Comparison of ENCODE assay signal across 9 cellular contexts in genomic region chr5:96893342-96893741, GRCh38. TPM values are rescaled to one million over a fixed set of nuclear protein-coding genes. Genes with fewer than 3 reads are reported as not detected.
DNase-seq lines count a peak whose midpoint lies in the region; ATAC-seq and TF ChIP-seq lines count a peak whose summit lies in the region.
"Had no signal": no experiment of that assay in that cellular context is flagged by ENCODE, and none has a peak within 500 bp of the region (broad histone marks: within the 10 kb centered on the region; RNA-seq: fewer than 3 reads in every experiment).

No MANE protein-coding gene starts in this region.

- no peaks in the 10 kb centered on the region for H3K79me2 ChIP-seq in hepatocyte

- no peak for DNase-seq in natural killer cell treated with Interleukin-12 subunit alpha and Interleukin-12 subunit beta and Interleukin-15 and Interleukin-18, amount 100 ng/mL, for 72 hours (ENCODE audit: low spot score)
- DNase-seq in natural killer cell (no peak), hepatocyte (ENCODE audit: low spot score) (peak; percentile 23), GM19240 (ENCODE audit: insufficient read length, low spot score) (no peak), DMS114 treated with DMSO at 0.1 percent for 48 hours (lab: John Stamatoyannopoulos, UW; ENCODE audit: unreplicated experiment) (no peak), left cardiac atrium (no peak)
- DNase-seq in activated T-helper 2 cell treated with anti-CD3 and anti-CD28 coated beads, Interferon-gamma antibody, Interleukin-2, Interleukin-4, amounts not matched to agents 10 μg/mL and 5 μg/mL and 100 μg/mL, durations not matched to agents 14 hours and 24 hours and 36 hours (ENCODE audit: low spot score) = no peak
- DNase-seq: DMS 273 treated with DMSO at 0.1 percent for 48 hours had no signal

- peaks cover 46 to 48% of the 10 kb centered on the region in 2 donors for H3K4me1 Mint-ChIP-seq in natural killer cell treated with Interleukin-12 subunit alpha and Interleukin-12 subunit beta and Interleukin-15 and Interleukin-18, amount 100 ng/mL, for 72 hours (ENCODE audit: low read depth in 2 of 2)
- peaks cover 23 to 32% of the 10 kb centered on the region in 2 donors for H3K4me1 Mint-ChIP-seq in natural killer cell
- peaks cover 51% of the 10 kb centered on the region for H3K4me1 Mint-ChIP-seq in activated T-helper 2 cell treated with anti-CD3 and anti-CD28 coated beads, Interferon-gamma antibody, Interleukin-2, Interleukin-4, amounts not matched to agents 10 μg/mL and 5 μg/mL and 100 μg/mL, durations not matched to agents 14 hours and 24 hours and 36 hours (ENCODE audit: low read depth)

- no peak overlapping the region for H3K27ac ChIP-seq in hepatocyte

- H3K36me3 Mint-ChIP-seq in natural killer cell treated with Interleukin-12 subunit alpha and Interleukin-12 subunit beta and Interleukin-15 and Interleukin-18, amount 100 ng/mL, for 72 hours = peaks cover 64% of the 10 kb centered on the region
- H3K36me3 Mint-ChIP-seq in natural killer cell = peaks cover 25% of the 10 kb centered on the region
- peaks cover 76% of the 10 kb centered on the region for H3K36me3 Mint-ChIP-seq in activated T-helper 2 cell treated with anti-CD3 and anti-CD28 coated beads, Interferon-gamma antibody, Interleukin-2, Interleukin-4, amounts not matched to agents 10 μg/mL and 5 μg/mL and 100 μg/mL, durations not matched to agents 14 hours and 24 hours and 36 hours (ENCODE audit: low read depth)

- H2AFZ ChIP-seq in hepatocyte = no peak overlapping the region

- no peaks in the 10 kb centered on the region for H3K4me1 ChIP-seq in hepatocyte (ENCODE audit: insufficient read depth)

- peak overlapping the region; percentile 24 for H3K4me3 Mint-ChIP-seq in natural killer cell treated with Interleukin-12 subunit alpha and Interleukin-12 subunit beta and Interleukin-15 and Interleukin-18, amount 100 ng/mL, for 72 hours
- H3K4me3 Mint-ChIP-seq in natural killer cell = no peak overlapping the region
- no peak overlapping the region for H3K4me3 Mint-ChIP-seq in activated T-helper 2 cell treated with anti-CD3 and anti-CD28 coated beads, Interferon-gamma antibody, Interleukin-2, Interleukin-4, amounts not matched to agents 10 μg/mL and 5 μg/mL and 100 μg/mL, durations not matched to agents 14 hours and 24 hours and 36 hours (ENCODE audit: low read depth)

- no peaks in the 10 kb centered on the region for H3K9me2 ChIP-seq in hepatocyte (replicated peaks; ENCODE audit: insufficient read depth)

- H3K9me3 Mint-ChIP-seq in natural killer cell treated with Interleukin-12 subunit alpha and Interleukin-12 subunit beta and Interleukin-15 and Interleukin-18, amount 100 ng/mL, for 72 hours = no peaks in the 10 kb centered on the region
- no peaks in the 10 kb centered on the region for H3K9me3 Mint-ChIP-seq in natural killer cell
- no peaks in the 10 kb centered on the region for H3K9me3 Mint-ChIP-seq in activated T-helper 2 cell treated with anti-CD3 and anti-CD28 coated beads, Interferon-gamma antibody, Interleukin-2, Interleukin-4, amounts not matched to agents 10 μg/mL and 5 μg/mL and 100 μg/mL, durations not matched to agents 14 hours and 24 hours and 36 hours

- TF ChIP-seq CTCF in natural killer cell (IDR thresholded peaks at IDR 0.05) (no peak), hepatocyte (IDR thresholded peaks at IDR 0.05; ENCODE audit: poor library complexity) (no peak)

- H3K27me3 Mint-ChIP-seq in natural killer cell treated with Interleukin-12 subunit alpha and Interleukin-12 subunit beta and Interleukin-15 and Interleukin-18, amount 100 ng/mL, for 72 hours = no peaks in the 10 kb centered on the region
- H3K27me3 Mint-ChIP-seq in natural killer cell (ENCODE audit: low read depth in 2 of 2) = no peaks in the 10 kb centered on the region
- no peaks in the 10 kb centered on the region for H3K27me3 Mint-ChIP-seq in activated T-helper 2 cell treated with anti-CD3 and anti-CD28 coated beads, Interferon-gamma antibody, Interleukin-2, Interleukin-4, amounts not matched to agents 10 μg/mL and 5 μg/mL and 100 μg/mL, durations not matched to agents 14 hours and 24 hours and 36 hours (ENCODE audit: low read depth)

- H4K20me1 ChIP-seq in hepatocyte (ENCODE audit: insufficient read depth, poor library complexity, severe bottlenecking) = no peaks in the 10 kb centered on the region

- H3K27me3 ChIP-seq in hepatocyte = no peaks in the 10 kb centered on the region

- no peak overlapping the region for H3K4me3 ChIP-seq in hepatocyte

- 49% methylated on average over 4 of the region's 4 CpGs for WGBS in hepatocyte (ENCODE audit: low lambda C conversion rate, missing lambda C conversion rate)

- no peak overlapping the region for H3K4me2 ChIP-seq in hepatocyte

- intact Hi-C loops in natural killer cell (cut with micrococcal nuclease) (no loop called here), left cardiac atrium (cut with DNase I) (no loop called here)
- intact Hi-C loops in activated T-helper 2 cell treated with anti-CD3 and anti-CD28 coated beads, Interferon-gamma antibody, Interleukin-2, Interleukin-4, amounts not matched to agents 10 μg/mL and 5 μg/mL and 100 μg/mL, durations not matched to agents 14 hours and 24 hours and 36 hours (cut with micrococcal nuclease) = loop anchor here (10.0 kb wide), 1 partner anchor 229 kb away; the partner anchor contains the start of gene CAST

- H3K36me3 ChIP-seq in hepatocyte (replicated peaks; ENCODE audit: insufficient read depth, low read depth) = no peaks in the 10 kb centered on the region

- ATAC-seq in natural killer cell treated with Interleukin-12 subunit alpha and Interleukin-12 subunit beta and Interleukin-15 and Interleukin-18, amount 100 ng/mL, for 72 hours = peak; percentile 53 to 76
- ATAC-seq in natural killer cell (no peak), left cardiac atrium (no peak), GM21360 (IDR thresholded peaks at IDR 0.05; ENCODE audit: unreplicated experiment) (no peak)

- no peaks in the 10 kb centered on the region for H3K9me3 ChIP-seq in hepatocyte (ENCODE audit: low read depth)

- peak overlapping the region; percentile 97 to 99 for H3K27ac Mint-ChIP-seq in natural killer cell treated with Interleukin-12 subunit alpha and Interleukin-12 subunit beta and Interleukin-15 and Interleukin-18, amount 100 ng/mL, for 72 hours
- H3K27ac Mint-ChIP-seq in natural killer cell = peak overlapping the region in 1 of 2 donors; percentile 97
- H3K27ac Mint-ChIP-seq in activated T-helper 2 cell treated with anti-CD3 and anti-CD28 coated beads, Interferon-gamma antibody, Interleukin-2, Interleukin-4, amounts not matched to agents 10 μg/mL and 5 μg/mL and 100 μg/mL, durations not matched to agents 14 hours and 24 hours and 36 hours = peak overlapping the region; percentile 48

RNA-seq across cellular contexts. Expression of gene ERAP2, which starts 17.0 kb away (rescaled TPM):
- 100 to 1,000 TPM; 103 to 301 TPM for total RNA-seq in natural killer cell treated with Interleukin-12 subunit alpha and Interleukin-12 subunit beta and Interleukin-15 and Interleukin-18, amount 100 ng/mL, for 72 hours
- total RNA-seq in natural killer cell = 10 to 100 TPM; 41.5 to 81.8 (median 79.2) TPM
- 46.8 and 49.3 TPM in 2 replicates for total RNA-seq in activated T-helper 2 cell treated with anti-CD3 and anti-CD28 coated beads, Interferon-gamma antibody, Interleukin-2, Interleukin-4, amounts not matched to agents 10 μg/mL and 5 μg/mL and 100 μg/mL, durations not matched to agents 14 hours and 24 hours and 36 hours
- 0.56 and 0.87 TPM in 2 replicates for total RNA-seq in hepatocyte
- 1.5 and 2.0 TPM in 2 replicates for polyA plus RNA-seq in hepatocyte
- total RNA-seq in left cardiac atrium = 1 to 10 TPM; 6.5 to 9.5 TPM

RNA-seq across cellular contexts. Expression of gene LNPEP, which starts 42.5 kb away (rescaled TPM):
- 100 to 1,000 TPM; 108 to 180 TPM for total RNA-seq in natural killer cell treated with Interleukin-12 subunit alpha and Interleukin-12 subunit beta and Interleukin-15 and Interleukin-18, amount 100 ng/mL, for 72 hours
- total RNA-seq in natural killer cell (100 to 1,000 TPM; 126 to 162 (median 135) TPM), hepatocyte (32.6 and 46.8 TPM in 2 replicates), left cardiac atrium (10 to 100 TPM; 54.3 to 59.6 TPM)
- 37.5 and 37.9 TPM in 2 replicates for total RNA-seq in activated T-helper 2 cell treated with anti-CD3 and anti-CD28 coated beads, Interferon-gamma antibody, Interleukin-2, Interleukin-4, amounts not matched to agents 10 μg/mL and 5 μg/mL and 100 μg/mL, durations not matched to agents 14 hours and 24 hours and 36 hours
- polyA plus RNA-seq in hepatocyte = 4.9 and 7.1 TPM in 2 replicates

Comparison
In these comparisons a context has a peak if more than half of its experiments do, and no peak if none do; other contexts are left out.
1. ATAC-seq: peak in natural killer cell treated with Interleukin-12 subunit alpha and Interleukin-12 subunit beta and Interleukin-15 and Interleukin-18, amount 100 ng/mL, for 72 hours (2 of 2); none in natural killer cell (0 of 3), left cardiac atrium (0 of 2) and GM21360 (single experiment).